Comparison of ENCODE assay signal across 8 cellular contexts in the genomic region with DNA sequence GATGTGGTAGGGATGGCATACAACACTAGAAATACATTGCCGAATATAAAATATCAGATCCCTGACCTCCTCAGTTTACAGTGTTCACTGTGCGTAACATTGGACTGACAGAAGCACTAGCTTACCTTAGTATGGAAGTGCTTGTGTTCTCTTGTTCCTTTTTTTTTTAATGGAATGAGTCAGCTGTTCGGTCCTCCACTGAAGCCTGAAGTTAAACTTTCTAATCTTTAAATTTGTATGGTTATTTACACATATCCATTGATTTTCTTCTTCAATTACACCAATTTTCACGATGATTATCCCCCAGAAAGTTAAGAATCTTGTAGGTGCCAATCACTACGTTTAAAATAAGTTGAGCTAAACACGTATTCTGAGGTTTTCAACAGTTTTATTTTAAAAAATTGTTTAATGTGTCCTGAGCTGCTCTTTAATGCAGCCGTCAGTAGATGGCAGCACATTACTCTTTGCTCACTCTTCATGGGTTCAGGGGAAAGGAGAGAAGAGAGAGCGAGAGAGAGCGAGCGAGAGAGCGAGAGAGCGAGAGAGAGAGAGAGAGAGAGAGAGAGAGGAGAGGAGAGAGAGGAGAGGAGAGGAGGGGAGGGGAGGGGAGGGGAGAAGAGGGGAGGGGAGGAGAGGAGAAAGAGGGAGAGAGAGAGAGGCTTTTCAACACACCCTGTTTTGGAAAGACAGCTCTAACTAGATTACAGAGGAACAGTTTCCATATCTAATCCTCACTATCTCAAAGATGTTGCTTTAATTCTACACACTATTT.
DNase-seq lines count a peak whose midpoint lies in the region; ATAC-seq and TF ChIP-seq lines count a peak whose summit lies in the region.

No MANE protein-coding gene starts in this region.

- peaks cover 3% of the 10 kb centered on the region for H3K4me1 Mint-ChIP-seq in activated naive CD4-positive, alpha-beta T cell treated with anti-CD3 and anti-CD28 coated beads, Interleukin-2, amount 10 ng/mL, durations not matched to agents 7 days and 5 days
- H3K4me1 Mint-ChIP-seq in glutamatergic neuron (ENCODE audit: low read depth, unreplicated experiment), result no peaks in the 10 kb centered on the region

- ATAC-seq in GM19455 (IDR thresholded peaks at IDR 0.05; ENCODE audit: unreplicated experiment), result peak; percentile 81
- peak; percentile 87 for ATAC-seq in RWPE2 (ENCODE audit: low read depth)
- peak; percentile 92 for ATAC-seq in aorta (ENCODE audit: low FRiP score)

- H3K36me3 ChIP-seq in HUES64 (ENCODE audit: insufficient read depth, low read length) (no peaks in the 10 kb centered on the region), RWPE2 (ENCODE audit: low read depth) (no peaks in the 10 kb centered on the region), aorta (ENCODE audit: control insufficient read depth in 1 of 2, insufficient read depth in 2 of 2, low read length in 1 of 2) (no peaks in the 10 kb centered on the region)

- H3K9me3 ChIP-seq in HUES64 (ENCODE audit: insufficient read depth, low read depth, low read length) (no peaks in the 10 kb centered on the region), RWPE2 (ENCODE audit: severe bottlenecking) (no peaks in the 10 kb centered on the region), aorta (ENCODE audit: control insufficient read depth, low read length) (no peaks in the 10 kb centered on the region)

- DNase-seq in COR-L47 (lab: John Stamatoyannopoulos, UW) (peak; percentile 34), RWPE2 (ENCODE audit: low spot score) (no peak), glutamatergic neuron (peak; percentile 25), posterior cingulate gyrus (peak in 7 of 10 donors; percentile 12 to 85 (median 57)), aorta (no peak)
- peak; percentile 69 for DNase-seq in activated naive CD4-positive, alpha-beta T cell treated with anti-CD3 and anti-CD28 coated beads, Interleukin-2, amount 10 ng/mL, durations not matched to agents 7 days and 5 days

- H3K9me3 Mint-ChIP-seq in activated naive CD4-positive, alpha-beta T cell treated with anti-CD3 and anti-CD28 coated beads, Interleukin-2, amount 10 ng/mL, durations not matched to agents 7 days and 5 days, result no peaks in the 10 kb centered on the region
- peaks cover 2% of the 10 kb centered on the region for H3K9me3 Mint-ChIP-seq in glutamatergic neuron (ENCODE audit: unreplicated experiment)

- H3K27ac ChIP-seq in HUES64 (ENCODE audit: low read depth, low read length), result no peak overlapping the region; the same call in 1 of the 2 replicates
- H3K27ac ChIP-seq in RWPE2 (ENCODE audit: poor library complexity, severe bottlenecking), result no peak overlapping the region
- no peak overlapping the region for H3K27ac ChIP-seq in aorta (ENCODE audit: low read depth in 1 of 2, low read length in 2 of 2)

- H3K36me3 Mint-ChIP-seq in activated naive CD4-positive, alpha-beta T cell treated with anti-CD3 and anti-CD28 coated beads, Interleukin-2, amount 10 ng/mL, durations not matched to agents 7 days and 5 days, result no peaks in the 10 kb centered on the region
- no peaks in the 10 kb centered on the region for H3K36me3 Mint-ChIP-seq in glutamatergic neuron (ENCODE audit: unreplicated experiment)

- H3K4me1 ChIP-seq in HUES64 (ENCODE audit: insufficient read depth, low read length), result no peaks in the 10 kb centered on the region
- H3K4me1 ChIP-seq in RWPE2 (ENCODE audit: insufficient read depth, poor library complexity, severe bottlenecking), result peaks cover 18% of the 10 kb centered on the region
- H3K4me1 ChIP-seq in aorta (ENCODE audit: control insufficient read depth in 1 of 2, insufficient read depth in 2 of 2, low read length in 2 of 2), result no peaks in the 10 kb centered on the region

- H3K9ac ChIP-seq in HUES64 (ENCODE audit: low read depth, low read length), result no peak overlapping the region

- H3K27me3 ChIP-seq in HUES64 (ENCODE audit: insufficient read depth, low read length) (no peaks in the 10 kb centered on the region), RWPE2 (ENCODE audit: insufficient read depth, poor library complexity, severe bottlenecking) (no peaks in the 10 kb centered on the region), aorta (ENCODE audit: control insufficient read depth in 1 of 2, insufficient read depth in 2 of 2, low read length in 1 of 2) (no peaks in the 10 kb centered on the region)

- CTCF ChIA-PET in activated naive CD4-positive, alpha-beta T cell treated with anti-CD3 and anti-CD28 coated beads, Interleukin-2, amount 10 ng/mL, durations not matched to agents 7 days and 5 days (lab: Charles Lee), result interaction anchor here (0.5 to 3.5 kb wide), 47 partner anchors 8 to 1308 kb away, joined by 3 to 29 read pairs (median 4); no protein-coding TSS in a partner anchor

- H3K27me3 Mint-ChIP-seq in activated naive CD4-positive, alpha-beta T cell treated with anti-CD3 and anti-CD28 coated beads, Interleukin-2, amount 10 ng/mL, durations not matched to agents 7 days and 5 days, result peaks cover 24% of the 10 kb centered on the region
- peaks cover 3% of the 10 kb centered on the region for H3K27me3 Mint-ChIP-seq in glutamatergic neuron (ENCODE audit: unreplicated experiment)

- H3K4me3 Mint-ChIP-seq in activated naive CD4-positive, alpha-beta T cell treated with anti-CD3 and anti-CD28 coated beads, Interleukin-2, amount 10 ng/mL, durations not matched to agents 7 days and 5 days, result peak overlapping the region; percentile 49
- H3K4me3 Mint-ChIP-seq in glutamatergic neuron (ENCODE audit: unreplicated experiment), result no peak overlapping the region

- 29% methylated on average over 11 of the region's 12 CpGs for WGBS in HUES64
- WGBS in aorta, 2 donors, result 16 to 19% methylated on average over 7 to 8 of the region's 12 CpGs

- intact Hi-C loops in posterior cingulate gyrus (cut with DNase I) (loop anchor here (2.0 to 10.0 kb wide), 3 partner anchors 130 to 257 kb away; a partner anchor contains a TSS), aorta (cut with DNase I) (loop anchor here (2.0 to 10.0 kb wide), 4 partner anchors 18 to 810 kb away; no protein-coding TSS in a partner anchor)

- 0 out of 2 replicates have a peak overlapping the region, but pooled peaks have one; percentile 18 for H3K4me3 ChIP-seq in HUES64 (ENCODE audit: low read length)
- H3K4me3 ChIP-seq in RWPE2 (ENCODE audit: severe bottlenecking), result no peak overlapping the region
- H3K4me3 ChIP-seq in aorta (ENCODE audit: low read length in 2 of 2), result no peak overlapping the region

- TF ChIP-seq CTCF in RWPE2 (IDR thresholded peaks at IDR 0.05; ENCODE audit: poor library complexity, severe bottlenecking), result peak; percentile 82
- TF ChIP-seq CTCF in glutamatergic neuron (IDR thresholded peaks at IDR 0.05; ENCODE audit: partially characterized antibody, unreplicated experiment), result peak; percentile 42

- peak overlapping the region; percentile 71 for H3K27ac Mint-ChIP-seq in activated naive CD4-positive, alpha-beta T cell treated with anti-CD3 and anti-CD28 coated beads, Interleukin-2, amount 10 ng/mL, durations not matched to agents 7 days and 5 days
- H3K27ac Mint-ChIP-seq in glutamatergic neuron (ENCODE audit: unreplicated experiment), result no peak overlapping the region

Comparison
In these comparisons a context has a peak if more than half of its experiments do, and no peak if none do; other contexts are left out.
1. DNase-seq: peak in COR-L47 (single experiment), activated naive CD4-positive, alpha-beta T cell treated with anti-CD3 and anti-CD28 coated beads, Interleukin-2, amount 10 ng/mL, durations not matched to agents 7 days and 5 days (single experiment), glutamatergic neuron (single experiment) and posterior cingulate gyrus (7 of 10); none in RWPE2 (single experiment) and aorta (0 of 2).
2. Peak in every context shown above with its lines, with median percentiles within 50 percentile points of each other: ATAC-seq.